In genomic region chr2:237353207-237353606, GRCh38 we compare ENCODE assay signal across 28 cellular contexts.
DNase-seq lines count a peak whose midpoint lies in the region; ATAC-seq and TF ChIP-seq lines count a peak whose summit lies in the region.
"Had no signal": no experiment of that assay in that cellular context is flagged by ENCODE, and none has a peak within 500 bp of the region (broad histone marks: within the 10 kb centered on the region; RNA-seq: fewer than 3 reads in every experiment).

No MANE protein-coding gene starts in this region.

- H3K27ac ChIP-seq in H9 (ENCODE audit: insufficient read length, low read depth, low read length) (no peak overlapping the region), mesenchymal stem cell (ENCODE audit: low read length, poor library complexity, severe bottlenecking) (no peak overlapping the region), stomach smooth muscle (ENCODE audit: low read length) (peak overlapping the region; percentile 58)
- H3K27ac ChIP-seq: dorsolateral prefrontal cortex, thyroid gland had no signal

- no peak overlapping the region for H3K56ac ChIP-seq in H9 (ENCODE audit: insufficient read length, low read depth, low read length)

- no peak overlapping the region for H4K91ac ChIP-seq in H9 (ENCODE audit: insufficient read length, low read depth, low read length)
- H4K91ac ChIP-seq in mesenchymal stem cell (ENCODE audit: low read length): no peak overlapping the region

- no peak overlapping the region for H3K9ac ChIP-seq in H9 (ENCODE audit: extremely low read depth, insufficient read length, low read length)
- peak overlapping the region; percentile 65 for H3K9ac ChIP-seq in mesenchymal stem cell (ENCODE audit: low read length)
- H3K9ac ChIP-seq in stomach smooth muscle (ENCODE audit: low read length in 2 of 2): no peak overlapping the region

- H2BK120ac ChIP-seq in H9 (ENCODE audit: low read depth, low read length, poor library complexity, severe bottlenecking) (no peak overlapping the region), mesenchymal stem cell (ENCODE audit: low read depth, low read length) (no peak overlapping the region)

- peaks cover 3% of the 10 kb centered on the region; the same call in 1 of the 2 replicates for H3K4me1 ChIP-seq in H9 (ENCODE audit: insufficient read depth, low read length)
- H3K4me1 ChIP-seq in mesenchymal stem cell (ENCODE audit: control insufficient read depth, insufficient read depth, low read depth, low read length): peaks cover 2% of the 10 kb centered on the region
- peaks cover 36% of the 10 kb centered on the region for H3K4me1 ChIP-seq in stomach smooth muscle (ENCODE audit: control insufficient read depth, insufficient read depth, low read length)

- H3K27me3 ChIP-seq in H9 (ENCODE audit: insufficient read depth, low read length) (no peaks in the 10 kb centered on the region), mesenchymal stem cell (ENCODE audit: control insufficient read depth in 1 of 2, insufficient read depth in 1 of 2, low read length in 2 of 2) (peaks cover 0 to 8% of the 10 kb centered on the region in 2 experiments), stomach smooth muscle (ENCODE audit: control insufficient read depth in 1 of 2, insufficient read depth in 2 of 2, low read length in 2 of 2) (no peaks in the 10 kb centered on the region)
- H3K27me3 ChIP-seq: thyroid gland had no signal

- no peak for TF ChIP-seq CTCF in H9 (conservative IDR thresholded peaks at IDR 0.05)
- TF ChIP-seq CTCF in WTC11 (IDR thresholded peaks at IDR 0.05): no peak

- H3K27me3 Mint-ChIP-seq in H9 (ENCODE audit: low read depth): peaks cover 38% of the 10 kb centered on the region
- H3K27me3 Mint-ChIP-seq in WTC11 (ENCODE audit: low read depth): peaks cover 5% of the 10 kb centered on the region
- H3K27me3 Mint-ChIP-seq: activated CD4-positive, alpha-beta T cell treated with anti-CD3 and anti-CD28 coated beads for 36 hours; CD4-positive, alpha-beta memory T cell; central memory CD8-positive, alpha-beta T cell; naive thymus-derived CD4-positive, alpha-beta T cell; T-helper 17 cell had no signal

- H2BK5ac ChIP-seq in H9 (ENCODE audit: insufficient read length, low read length): no peak overlapping the region
- no peak overlapping the region for H2BK5ac ChIP-seq in mesenchymal stem cell (ENCODE audit: low read depth, low read length, poor library complexity, severe bottlenecking)

- H3K79me1 ChIP-seq in H9 (ENCODE audit: insufficient read depth, low read depth, low read length, poor library complexity, severe bottlenecking) (no peaks in the 10 kb centered on the region), mesenchymal stem cell (replicated peaks; ENCODE audit: low read length, poor library complexity, severe bottlenecking) (no peaks in the 10 kb centered on the region)

- no peak overlapping the region for H3K4me3 Mint-ChIP-seq in H9
- H3K4me3 Mint-ChIP-seq in WTC11: no peak overlapping the region
- H3K4me3 Mint-ChIP-seq: activated CD4-positive, alpha-beta T cell treated with anti-CD3 and anti-CD28 coated beads for 36 hours; activated T-helper 1 cell treated with anti-CD3 and anti-CD28 coated beads, Interleukin-12 subunit alpha, Interleukin-12 subunit beta, Interleukin-2, Interleukin-4 antibody, amounts not matched to agents 30 ng/mL and 10 ng/mL and 1 ng/mL, durations not matched to agents 14 hours and 24 hours and 36 hours; CD4-positive, alpha-beta memory T cell; central memory CD8-positive, alpha-beta T cell; naive thymus-derived CD4-positive, alpha-beta T cell; T-helper 17 cell had no signal

- POLR2A ChIA-PET in WTC11 (lab: Charles Lee): no interaction called here

- H3K14ac ChIP-seq in H9 (ENCODE audit: insufficient read depth, low read length): no peak overlapping the region
- H3K14ac ChIP-seq in mesenchymal stem cell (ENCODE audit: low read length in 2 of 2): no peak overlapping the region

- H2BK20ac ChIP-seq in H9 (ENCODE audit: low read depth, low read length, poor library complexity, severe bottlenecking): no peak overlapping the region

- H2AFZ ChIP-seq in H9 (ENCODE audit: low read length) (no peak overlapping the region), mesenchymal stem cell (ENCODE audit: low read depth, low read length) (no peak overlapping the region)

- no peaks in the 10 kb centered on the region for H3K36me3 Mint-ChIP-seq in H9 (ENCODE audit: insufficient read depth in 1 of 3, low read depth in 3 of 3)
- H3K36me3 Mint-ChIP-seq in WTC11: no peaks in the 10 kb centered on the region
- H3K36me3 Mint-ChIP-seq: activated naive CD4-positive, alpha-beta T cell treated with anti-CD3 and anti-CD28 coated beads, Interleukin-2, amount 50 U/mL, for 72 hours; CD4-positive, alpha-beta memory T cell had no signal

- H3K4me1 Mint-ChIP-seq in H9 (peaks cover 21 to 32% of the 10 kb centered on the region in 2 experiments), WTC11 (peaks cover 38% of the 10 kb centered on the region)
- H3K4me1 Mint-ChIP-seq: activated CD4-positive, alpha-beta T cell treated with anti-CD3 and anti-CD28 coated beads for 36 hours; CD4-positive, alpha-beta memory T cell; central memory CD8-positive, alpha-beta T cell; T-helper 17 cell had no signal

- H3K36me3 ChIP-seq in mesenchymal stem cell (ENCODE audit: control insufficient read depth in 1 of 2, insufficient read depth in 2 of 2, low read depth in 1 of 2, low read length in 2 of 2) (peaks cover 0 to 100% of the 10 kb centered on the region in 2 experiments), stomach smooth muscle (ENCODE audit: control insufficient read depth in 2 of 2, insufficient read depth in 2 of 2, low read length in 2 of 2) (peaks cover 64 to 75% of the 10 kb centered on the region in 2 donors)
- H3K36me3 ChIP-seq: thyroid gland had no signal

- no CpG with 5 or more reads among the region's 5 CpGs for WGBS in H9 (ENCODE audit: extremely low coverage, insufficient read length, low lambda C conversion rate)
- WGBS in mesenchymal stem cell: 75% methylated on average over 5 of the region's 5 CpGs

- H3K9me3 Mint-ChIP-seq in H9: no peaks in the 10 kb centered on the region
- H3K9me3 Mint-ChIP-seq in WTC11: no peaks in the 10 kb centered on the region
- H3K9me3 Mint-ChIP-seq: activated naive CD4-positive, alpha-beta T cell treated with anti-CD3 and anti-CD28 coated beads, Interleukin-2, amount 50 U/mL, for 72 hours; activated T-helper 1 cell treated with anti-CD3 and anti-CD28 coated beads, Interleukin-12 subunit alpha, Interleukin-12 subunit beta, Interleukin-2, Interleukin-4 antibody, amounts not matched to agents 30 ng/mL and 10 ng/mL and 1 ng/mL, durations not matched to agents 14 hours and 24 hours and 36 hours; CD4-positive, alpha-beta memory T cell; central memory CD8-positive, alpha-beta T cell; naive thymus-derived CD4-positive, alpha-beta T cell had no signal

- no peak overlapping the region for H3K27ac Mint-ChIP-seq in H9
- H3K27ac Mint-ChIP-seq in WTC11: no peak overlapping the region
- H3K27ac Mint-ChIP-seq: activated CD4-positive, alpha-beta T cell treated with anti-CD3 and anti-CD28 coated beads for 36 hours; activated naive CD4-positive, alpha-beta T cell treated with anti-CD3 and anti-CD28 coated beads, Interleukin-2, amount 50 U/mL, for 72 hours; activated T-helper 1 cell treated with anti-CD3 and anti-CD28 coated beads, Interleukin-12 subunit alpha, Interleukin-12 subunit beta, Interleukin-2, Interleukin-4 antibody, amounts not matched to agents 30 ng/mL and 10 ng/mL and 1 ng/mL, durations not matched to agents 14 hours and 24 hours and 36 hours; CD4-positive, alpha-beta memory T cell; naive thymus-derived CD4-positive, alpha-beta T cell had no signal

- H3T11ph ChIP-seq in H9 (ENCODE audit: low read length): no peak overlapping the region

- peak; percentile 71; the same call in 1 of the 2 replicates for ATAC-seq in WTC11
- ATAC-seq: activated CD4-positive, alpha-beta T cell treated with anti-CD3 and anti-CD28 coated beads for 36 hours; activated naive CD4-positive, alpha-beta T cell treated with anti-CD3 and anti-CD28 coated beads, Interleukin-2, amount 50 U/mL, for 72 hours; left colon; naive thymus-derived CD4-positive, alpha-beta T cell; right cardiac atrium; T-helper 17 cell had no signal

- H2BK15ac ChIP-seq in H9 (ENCODE audit: low read depth, low read length) (no peak overlapping the region), mesenchymal stem cell (ENCODE audit: low read depth, poor library complexity, severe bottlenecking) (peak overlapping the region; percentile 30)

- H3K79me2 ChIP-seq in H9 (ENCODE audit: insufficient read depth, low read length): no peaks in the 10 kb centered on the region

- H4K20me1 ChIP-seq in H9 (ENCODE audit: control insufficient read depth, insufficient read depth, insufficient read length): no peaks in the 10 kb centered on the region

- no peak overlapping the region for H2BK12ac ChIP-seq in H9 (ENCODE audit: insufficient read length, low read depth, low read length)
- H2BK12ac ChIP-seq in mesenchymal stem cell (ENCODE audit: low read length in 2 of 2): no peak overlapping the region

- H3K4me3 ChIP-seq in mesenchymal stem cell (ENCODE audit: insufficient read depth in 1 of 2, low read depth in 1 of 2, low read length in 2 of 2): no peak overlapping the region
- no peak overlapping the region for H3K4me3 ChIP-seq in stomach smooth muscle (ENCODE audit: low read length in 2 of 2)
- H3K4me3 ChIP-seq: dorsolateral prefrontal cortex, thyroid gland had no signal

- no peak overlapping the region for H3K23ac ChIP-seq in H9 (ENCODE audit: insufficient read length, low read depth, low read length)
- H3K23ac ChIP-seq in mesenchymal stem cell (ENCODE audit: low read length in 2 of 2): no peak overlapping the region

- H3K18ac ChIP-seq in H9 (ENCODE audit: insufficient read length, low read depth, low read length) (no peak overlapping the region), mesenchymal stem cell (ENCODE audit: low read depth in 1 of 2, low read length in 2 of 2) (no peak overlapping the region)

- H2AK5ac ChIP-seq in H9 (ENCODE audit: insufficient read length, low read length) (no peak overlapping the region), mesenchymal stem cell (ENCODE audit: low read length, severe bottlenecking) (no peak overlapping the region)

- H4K5ac ChIP-seq in H9 (ENCODE audit: insufficient read length, low read depth, low read length): no peak overlapping the region

- H4K8ac ChIP-seq in H9 (replicated peaks; ENCODE audit: insufficient read length, low read depth, low read length) (no peak overlapping the region), mesenchymal stem cell (ENCODE audit: low read length) (peak overlapping the region; percentile 4)

- DNase-seq in H9: no peak
- peak; percentile 51 for DNase-seq in WTC11 (ENCODE audit: low spot score)
- DNase-seq in mesenchymal stem cell: no peak
- no peak for DNase-seq in NCI-H2196 treated with DMSO at 0.1 percent for 48 hours (lab: John Stamatoyannopoulos, UW; ENCODE audit: unreplicated experiment)
- DNase-seq in GM19240 (ENCODE audit: insufficient read length, low spot score): no peak
- no peak for DNase-seq in NCI-H82 treated with DMSO at 0.1 percent for 48 hours (lab: John Stamatoyannopoulos, UW; ENCODE audit: unreplicated experiment)
- DNase-seq: activated CD4-positive, alpha-beta T cell treated with anti-CD3 and anti-CD28 coated beads for 36 hours; CD4-positive, alpha-beta memory T cell; dorsolateral prefrontal cortex; glutamatergic neuron; KG1; left colon; naive thymus-derived CD4-positive, alpha-beta T cell; NCI-H1436; NCI-H2107; NCI-H69; occipital lobe; right cardiac atrium; RPMI8226; stimulated activated CD4-positive, alpha-beta T cell treated with anti-CD3 and anti-CD28 coated beads, Interleukin-12 subunit alpha, Interleukin-12 subunit beta, amount 100 ng/mL, for 4 hours; stimulated activated CD4-positive, alpha-beta T cell treated with anti-CD3 and anti-CD28 coated beads, Interleukin-4, amount 100 ng/mL, for 4 hours; stimulated activated naive CD4-positive, alpha-beta T cell; T-helper 17 cell; thyroid gland had no signal

- H3K4ac ChIP-seq in H9 (ENCODE audit: low read depth, low read length): no peak overlapping the region
- no peak overlapping the region for H3K4ac ChIP-seq in mesenchymal stem cell (ENCODE audit: low read depth in 1 of 2, low read length in 2 of 2)

- peak overlapping the region; percentile 11 for H3K4me2 ChIP-seq in H9 (ENCODE audit: insufficient read depth, insufficient read length, low read length)
- no peak overlapping the region for H3K4me2 ChIP-seq in mesenchymal stem cell (ENCODE audit: low read length, poor library complexity, severe bottlenecking)

- H3K23me2 ChIP-seq in H9 (ENCODE audit: insufficient read length, low read depth, low read length, poor library complexity, severe bottlenecking): no peaks in the 10 kb centered on the region

- H3K9me3 ChIP-seq in H9 (ENCODE audit: control insufficient read depth, low read depth, low read length): no peaks in the 10 kb centered on the region
- no peaks in the 10 kb centered on the region for H3K9me3 ChIP-seq in mesenchymal stem cell (ENCODE audit: control insufficient read depth, low read length)
- H3K9me3 ChIP-seq in stomach smooth muscle (ENCODE audit: control insufficient read depth in 2 of 2, low read length in 2 of 2): no peaks in the 10 kb centered on the region
- H3K9me3 ChIP-seq: thyroid gland had no signal

- CTCF ChIA-PET in WTC11 (lab: Charles Lee): interaction anchor here (0.9 to 1.5 kb wide), 2 partner anchors 188 to 219 kb away, joined by 4 to 5 read pairs; no protein-coding TSS in a partner anchor
